In genomic region chr1:54340876-54341275, GRCh38 we compare ENCODE assay signal across 21 cellular contexts.
DNase-seq lines count a peak whose midpoint lies in the region; ATAC-seq and TF ChIP-seq lines count a peak whose summit lies in the region.
"Had no signal": no experiment of that assay in that cellular context is flagged by ENCODE, and none has a peak within 500 bp of the region (broad histone marks: within the 10 kb centered on the region; RNA-seq: fewer than 3 reads in every experiment).

No MANE protein-coding gene starts in this region.

- TF ChIP-seq CTCF in endothelial cell (IDR thresholded peaks at IDR 0.05; ENCODE audit: unreplicated experiment): no peak
- TF ChIP-seq CTCF in gastrocnemius medialis (IDR thresholded peaks at IDR 0.05 in 4 of 5, conservative IDR thresholded peaks at IDR 0.05 in 1 of 5): no peak

- POLR2A ChIA-PET in CD8-positive, alpha-beta memory T cell (lab: Charles Lee): no interaction called here

- H3K27ac ChIP-seq in gastrocnemius medialis: peak overlapping the region; percentile 76 to 85 (median 82)
- H3K27ac ChIP-seq in CD8-positive, alpha-beta memory T cell (ENCODE audit: low read depth, low read length): no peak overlapping the region
- H3K27ac ChIP-seq: KMS-11, SK-N-MC had no signal

- H3K27ac Mint-ChIP-seq in endothelial cell (ENCODE audit: unreplicated experiment): peak overlapping the region; percentile 63
- H3K27ac Mint-ChIP-seq in CD8-positive, alpha-beta memory T cell: peak overlapping the region in 2 of 8 donors; percentile 18 to 25
- H3K27ac Mint-ChIP-seq: activated naive CD8-positive, alpha-beta T cell treated with anti-CD3 and anti-CD28 coated beads, Interleukin-2, amount 10 ng/mL, durations not matched to agents 7 days and 5 days; nephron progenitor cell had no signal

- TF ChIP-seq POLR2A in gastrocnemius medialis (IDR thresholded peaks at IDR 0.05): no peak

- DNase-seq in D341Med (ENCODE audit: low spot score) (peak; percentile 55), NCI-H82 treated with DMSO at 0.1 percent for 48 hours (lab: John Stamatoyannopoulos, UW; ENCODE audit: unreplicated experiment) (peak; percentile 73), endothelial cell (ENCODE audit: low spot score) (no peak), gastrocnemius medialis (peak in 1 of 2 donors; percentile 35), activated gamma-delta T cell (lab: John Stamatoyannopoulos, UW) (no peak), middle frontal gyrus (ENCODE audit: extremely low spot score, low spot score) (no peak), NCI-H510A treated with DMSO at 0.1 percent for 48 hours (lab: John Stamatoyannopoulos, UW) (no peak)
- no peak for DNase-seq in CD8-positive, alpha-beta memory T cell
- DNase-seq: activated CD4-positive, CD25-positive, alpha-beta regulatory T cell; activated naive CD8-positive, alpha-beta T cell treated with anti-CD3 and anti-CD28 coated beads, Interleukin-2, amount 10 ng/mL, durations not matched to agents 7 days and 5 days; hippocampal formation; NCI-H1930; NCI-H226; nephron progenitor cell; NK-92 treated with Interleukin-12 subunit alpha and Interleukin-12 subunit beta, amount 100 ng/mL, for 24 hours; stimulated activated CD4-positive, alpha-beta T cell treated with anti-CD3 and anti-CD28 coated beads, Interleukin-1b, Interleukin-23, amount 100 ng/mL, for 48 hours; stimulated activated naive CD4-positive, alpha-beta T cell treated with Interleukin-2 at 50 U/mL for 16 hours; upper lobe of left lung had no signal

- H3K9me3 ChIP-seq in gastrocnemius medialis: no peaks in the 10 kb centered on the region
- H3K9me3 ChIP-seq in CD8-positive, alpha-beta memory T cell (ENCODE audit: low read length): no peaks in the 10 kb centered on the region
- H3K9me3 ChIP-seq: upper lobe of left lung had no signal

- intact Hi-C loops in gastrocnemius medialis (cut with DNase I; ENCODE audit: low total_unique reads): no loop called here

- peaks cover 70 to 71% of the 10 kb centered on the region in 2 donors for H3K4me1 ChIP-seq in gastrocnemius medialis
- peaks cover 13% of the 10 kb centered on the region for H3K4me1 ChIP-seq in CD8-positive, alpha-beta memory T cell (ENCODE audit: insufficient read depth, low read length)

- no peaks in the 10 kb centered on the region for H3K9me3 Mint-ChIP-seq in endothelial cell (ENCODE audit: unreplicated experiment)
- no peaks in the 10 kb centered on the region for H3K9me3 Mint-ChIP-seq in CD8-positive, alpha-beta memory T cell
- H3K9me3 Mint-ChIP-seq: activated naive CD8-positive, alpha-beta T cell treated with anti-CD3 and anti-CD28 coated beads, Interleukin-2, amount 10 ng/mL, durations not matched to agents 7 days and 5 days; nephron progenitor cell had no signal

- no peaks in the 10 kb centered on the region for H3K27me3 ChIP-seq in gastrocnemius medialis
- H3K27me3 ChIP-seq in CD8-positive, alpha-beta memory T cell (ENCODE audit: insufficient read depth, low read length, poor library complexity, severe bottlenecking): no peaks in the 10 kb centered on the region
- H3K27me3 ChIP-seq: upper lobe of left lung had no signal

- H3K4me1 Mint-ChIP-seq in endothelial cell (ENCODE audit: unreplicated experiment): peaks cover 70% of the 10 kb centered on the region
- peaks cover 34 to 65% (median 41%) of the 10 kb centered on the region in 3 donors for H3K4me1 Mint-ChIP-seq in CD8-positive, alpha-beta memory T cell

- no peaks in the 10 kb centered on the region for H3K36me3 ChIP-seq in gastrocnemius medialis
- H3K36me3 ChIP-seq in CD8-positive, alpha-beta memory T cell (ENCODE audit: insufficient read depth, low read length): no peaks in the 10 kb centered on the region
- H3K36me3 ChIP-seq: upper lobe of left lung had no signal

- H3K4me3 Mint-ChIP-seq in endothelial cell (ENCODE audit: unreplicated experiment): no peak overlapping the region
- H3K4me3 Mint-ChIP-seq in CD8-positive, alpha-beta memory T cell: no peak overlapping the region
- H3K4me3 Mint-ChIP-seq: activated naive CD8-positive, alpha-beta T cell treated with anti-CD3 and anti-CD28 coated beads, Interleukin-2, amount 10 ng/mL, durations not matched to agents 7 days and 5 days; nephron progenitor cell had no signal

- in situ Hi-C loops in gastrocnemius medialis (cut with MboI; ENCODE audit: low sequenced_read_pairs in 4 of 4): no loop called here

- H3K4me3 ChIP-seq in gastrocnemius medialis: no peak overlapping the region
- H3K4me3 ChIP-seq in CD8-positive, alpha-beta memory T cell (ENCODE audit: low read length): no peak overlapping the region
- H3K4me3 ChIP-seq: SK-N-MC, upper lobe of left lung had no signal

- peaks cover 2% of the 10 kb centered on the region for H3K27me3 Mint-ChIP-seq in endothelial cell (ENCODE audit: unreplicated experiment)
- H3K27me3 Mint-ChIP-seq in CD8-positive, alpha-beta memory T cell: no peaks in the 10 kb centered on the region
- H3K27me3 Mint-ChIP-seq: activated naive CD8-positive, alpha-beta T cell treated with anti-CD3 and anti-CD28 coated beads, Interleukin-2, amount 10 ng/mL, durations not matched to agents 7 days and 5 days had no signal

- peak in 1 of 2 donors; percentile 29 for ATAC-seq in gastrocnemius medialis
- ATAC-seq: Panc1 had no signal

- H3K36me3 Mint-ChIP-seq in endothelial cell (ENCODE audit: low read depth, unreplicated experiment): peaks cover 4% of the 10 kb centered on the region
- H3K36me3 Mint-ChIP-seq in CD8-positive, alpha-beta memory T cell: peaks cover 0 to 20% (median 3%) of the 10 kb centered on the region in 3 donors

- CTCF ChIA-PET in CD8-positive, alpha-beta memory T cell (lab: Charles Lee): no interaction called here

Comparison
In these comparisons a context has a peak if more than half of its experiments do, and no peak if none do; other contexts are left out.
1. DNase-seq: peak in D341Med (single experiment) and NCI-H82 treated with DMSO at 0.1 percent for 48 hours (single experiment); none in endothelial cell (single experiment), activated gamma-delta T cell (single experiment), middle frontal gyrus (single experiment), NCI-H510A treated with DMSO at 0.1 percent for 48 hours (single experiment) and CD8-positive, alpha-beta memory T cell (0 of 5).